18 cellular contexts compared by ENCODE assay signal in the genomic region with DNA sequence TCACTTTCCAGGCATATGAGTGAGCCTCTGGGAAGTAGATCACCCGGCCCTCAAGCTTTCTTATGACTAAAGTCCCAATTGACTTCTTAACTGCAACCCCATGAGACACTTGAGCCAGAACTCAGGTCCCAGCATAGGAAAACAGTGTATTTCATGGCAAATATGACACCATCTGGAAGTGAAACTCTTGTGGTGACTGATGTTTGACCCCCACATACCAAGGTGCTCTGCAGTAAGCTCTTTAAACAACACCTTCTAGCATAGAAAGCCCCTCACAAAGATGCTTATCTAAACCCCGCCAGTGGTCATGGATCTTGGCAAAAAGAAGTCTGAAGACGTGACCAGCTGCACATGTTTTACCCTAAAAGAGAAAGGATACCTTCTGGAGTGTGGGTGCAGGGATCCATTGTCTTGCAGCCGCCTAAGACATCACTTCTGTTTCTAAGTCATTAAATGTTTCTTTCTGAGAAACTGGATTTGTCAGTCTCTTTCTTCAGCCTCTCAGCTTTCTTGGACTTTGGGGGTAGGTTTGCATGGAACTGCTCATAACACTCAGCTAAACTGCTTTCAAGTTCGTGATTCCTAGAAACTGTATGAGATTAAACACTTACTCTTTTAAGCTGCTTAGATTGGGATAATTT. TPM values are rescaled to one million over a fixed set of nuclear protein-coding genes. Genes with fewer than 3 reads are reported as not detected.
DNase-seq lines count a peak whose midpoint lies in the region; ATAC-seq and TF ChIP-seq lines count a peak whose summit lies in the region.
"Had no signal": no experiment of that assay in that cellular context is flagged by ENCODE, and none has a peak within 500 bp of the region (broad histone marks: within the 10 kb centered on the region; RNA-seq: fewer than 3 reads in every experiment).

No MANE protein-coding gene starts in this region.

- POLR2A ChIA-PET in GM10248 (lab: Yijun Ruan, JAX): interaction anchor here (0.8 kb wide), 1 partner anchor 21 kb away, joined by 3 read pairs; a partner anchor contains a TSS

- peak overlapping the region; percentile 72 for H3K4me2 ChIP-seq in OCI-LY3 (ENCODE audit: low read length)

- no peaks in the 10 kb centered on the region for H3K9me3 ChIP-seq in OCI-LY3 (ENCODE audit: insufficient read depth, low read length)
- H3K9me3 ChIP-seq: sigmoid colon, tibial artery had no signal

- no peak for TF ChIP-seq CTCF in GM10248 (IDR thresholded peaks at IDR 0.05; ENCODE audit: control extremely low read depth, extremely low read depth, low read depth, missing control alignments)
- TF ChIP-seq CTCF in OCI-LY3 (IDR thresholded peaks at IDR 0.05; ENCODE audit: low read depth, low read length): no peak

- H3K36me3 ChIP-seq in OCI-LY3 (replicated peaks; ENCODE audit: low read depth, low read length): no peaks in the 10 kb centered on the region
- H3K36me3 ChIP-seq: sigmoid colon, tibial artery had no signal

- H3K27ac ChIP-seq in OCI-LY3 (ENCODE audit: low read length): peak overlapping the region; percentile 44
- H3K27ac ChIP-seq: C4-2B, sigmoid colon, tibial artery had no signal

- peak; percentile 39 for DNase-seq in GM10248 (ENCODE audit: extremely low spot score)
- DNase-seq in iris pigment epithelial cell (ENCODE audit: low read depth): peak; percentile 24
- no peak for DNase-seq in NCI-H1092 treated with DMSO at 0.1 percent for 48 hours (lab: John Stamatoyannopoulos, UW)
- no peak for DNase-seq in HT-29 (ENCODE audit: low spot score)
- DNase-seq in posterior cingulate gyrus: no peak
- DNase-seq: DMS79 treated with DMSO at 0.1 percent for 48 hours; HCEC 1CT; hypothalamus; left cardiac atrium; NCI-H1417; PC-3; sigmoid colon; stimulated activated CD4-positive, alpha-beta T cell treated with anti-CD3 and anti-CD28 coated beads, Interleukin-2, amount 100 ng/mL, for 24 hours; tibial artery had no signal

- no peaks in the 10 kb centered on the region for H4K20me1 ChIP-seq in OCI-LY3 (ENCODE audit: insufficient read depth, low read length)

- H3K9ac ChIP-seq in OCI-LY3 (ENCODE audit: low read length): no peak overlapping the region

- peaks cover 16% of the 10 kb centered on the region for H3K27me3 ChIP-seq in OCI-LY3 (ENCODE audit: low read depth, low read length)
- H3K27me3 ChIP-seq: sigmoid colon, tibial artery had no signal

- H3K4me3 ChIP-seq in OCI-LY3 (ENCODE audit: low read length): peak overlapping the region; percentile 34
- H3K4me3 ChIP-seq: sigmoid colon, tibial artery had no signal

- intact Hi-C loops in posterior cingulate gyrus (cut with DNase I): no loop called here

- CTCF ChIA-PET in GM10248 (lab: Yijun Ruan, JAX): interaction anchor here (1.1 to 2.8 kb wide), 5 partner anchors 10 to 219 kb away, joined by 3 to 19 read pairs (median 5); a partner anchor contains a TSS

- H3K79me2 ChIP-seq in OCI-LY3 (ENCODE audit: low read length): no peaks in the 10 kb centered on the region

- ATAC-seq in HG02678 (IDR thresholded peaks at IDR 0.05; ENCODE audit: unreplicated experiment): peak; percentile 54
- no peak for ATAC-seq in HG02798 (IDR thresholded peaks at IDR 0.05; ENCODE audit: poor library complexity, unreplicated experiment)
- ATAC-seq: left cardiac atrium, PC-3 had no signal

- H2AFZ ChIP-seq in OCI-LY3 (ENCODE audit: low read depth, low read length): no peak overlapping the region

- peaks cover 32% of the 10 kb centered on the region for H3K4me1 ChIP-seq in OCI-LY3 (ENCODE audit: low read length)
- H3K4me1 ChIP-seq: sigmoid colon, tibial artery had no signal

RNA-seq across cellular contexts. Expression of a gene that starts 7.4 kb away (rescaled TPM):
- total RNA-seq in HT-29 (2014; rRNA removed; shearing (Covaris generic)): 15.9 and 17.9 TPM in 2 replicates

RNA-seq across cellular contexts. Expression of a gene that starts 20.6 kb away (rescaled TPM):
- 122 and 128 TPM in 2 replicates for total RNA-seq in HT-29 (2014; rRNA removed; shearing (Covaris generic))

RNA-seq across cellular contexts. Expression of a gene that starts 21.0 kb away (rescaled TPM):
- total RNA-seq in HT-29 (2014; rRNA removed; shearing (Covaris generic)): 210 and 224 TPM in 2 replicates

RNA-seq across cellular contexts. Expression of a gene that starts 38.4 kb away (rescaled TPM):
- not detected in 2 replicates for total RNA-seq in HT-29 (2014; rRNA removed; shearing (Covaris generic))
- total RNA-seq: PC-3 had no signal

RNA-seq across cellular contexts. Expression of a gene that starts 51.2 kb away (rescaled TPM):
- 39.7 and 41.4 TPM in 2 replicates for total RNA-seq in HT-29 (2014; rRNA removed; shearing (Covaris generic))

Comparison
In these comparisons a context has a peak if more than half of its experiments do, and no peak if none do; other contexts are left out.
1. DNase-seq: peak in GM10248 (single experiment) and iris pigment epithelial cell (single experiment); none in NCI-H1092 treated with DMSO at 0.1 percent for 48 hours (single experiment), HT-29 (single experiment) and posterior cingulate gyrus (0 of 10).